In genomic region chr2:219228745-219229374, GRCh38 we compare ENCODE assay signal across 8 cellular contexts. TPM values are rescaled to one million over a fixed set of nuclear protein-coding genes. Genes with fewer than 3 reads are reported as not detected.
DNase-seq lines count a peak whose midpoint lies in the region; ATAC-seq and TF ChIP-seq lines count a peak whose summit lies in the region.

No MANE protein-coding gene starts in this region.

- H3K9me3 ChIP-seq in T-helper 17 cell (ENCODE audit: control insufficient read depth, low read length, poor library complexity, severe bottlenecking) = no peaks in the 10 kb centered on the region

- H3K36me3 Mint-ChIP-seq in T-helper 2 cell treated with Interferon-gamma antibody and Interleukin-4, amounts not matched to agents 5 μg/mL and 100 μg/mL, for 36 hours (ENCODE audit: low read depth) = peaks cover 57% of the 10 kb centered on the region
- peaks cover 6% of the 10 kb centered on the region for H3K36me3 Mint-ChIP-seq in T-helper 17 cell (ENCODE audit: low read depth)
- H3K36me3 Mint-ChIP-seq in glutamatergic neuron (ENCODE audit: unreplicated experiment) = no peaks in the 10 kb centered on the region

- no peaks in the 10 kb centered on the region for H3K27me3 ChIP-seq in rectal smooth muscle tissue (ENCODE audit: control insufficient read depth, insufficient read depth, low read length)

- H3K4me3 ChIP-seq in rectal smooth muscle tissue (ENCODE audit: low read length) = peak overlapping the region; percentile 90

- no peak for DNase-seq in T-helper 2 cell treated with Interferon-gamma antibody and Interleukin-4, amounts not matched to agents 5 μg/mL and 100 μg/mL, for 36 hours (ENCODE audit: low spot score)
- DNase-seq in T-helper 2 cell = no peak
- no peak for DNase-seq in T-helper 17 cell
- DNase-seq in glutamatergic neuron = peak; percentile 24
- no peak for DNase-seq in midbrain (lab: John Stamatoyannopoulos, UW)
- no peak for DNase-seq in NCI-H2227 treated with DMSO at 0.1 percent for 48 hours (lab: John Stamatoyannopoulos, UW)

- peaks cover 16% of the 10 kb centered on the region for H3K4me1 ChIP-seq in rectal smooth muscle tissue (ENCODE audit: control insufficient read depth, insufficient read depth, low read length)

- ATAC-seq in HG02943 (IDR thresholded peaks at IDR 0.05; ENCODE audit: low read depth, unreplicated experiment) = peak; percentile 40
- no peak for ATAC-seq in T-helper 17 cell

- H3K27ac ChIP-seq in rectal smooth muscle tissue (ENCODE audit: low read depth, low read length) = peak overlapping the region; percentile 94

- H3K4me3 Mint-ChIP-seq in T-helper 2 cell treated with Interferon-gamma antibody and Interleukin-4, amounts not matched to agents 5 μg/mL and 100 μg/mL, for 36 hours = peak overlapping the region; percentile 90
- H3K4me3 Mint-ChIP-seq in T-helper 17 cell = peak overlapping the region; percentile 99
- H3K4me3 Mint-ChIP-seq in glutamatergic neuron (ENCODE audit: unreplicated experiment) = peak overlapping the region; percentile 86

- H3K27ac Mint-ChIP-seq in T-helper 2 cell treated with Interferon-gamma antibody and Interleukin-4, amounts not matched to agents 5 μg/mL and 100 μg/mL, for 36 hours = peak overlapping the region; percentile 71
- peak overlapping the region; percentile 97 for H3K27ac Mint-ChIP-seq in T-helper 17 cell
- H3K27ac Mint-ChIP-seq in glutamatergic neuron (ENCODE audit: unreplicated experiment) = no peak overlapping the region

- H3K27me3 Mint-ChIP-seq in T-helper 2 cell treated with Interferon-gamma antibody and Interleukin-4, amounts not matched to agents 5 μg/mL and 100 μg/mL, for 36 hours (ENCODE audit: low read depth) = no peaks in the 10 kb centered on the region
- H3K27me3 Mint-ChIP-seq in T-helper 17 cell (no peaks in the 10 kb centered on the region), glutamatergic neuron (ENCODE audit: unreplicated experiment) (peaks cover 5% of the 10 kb centered on the region)

- peaks cover 36% of the 10 kb centered on the region for H3K36me3 ChIP-seq in rectal smooth muscle tissue (ENCODE audit: control insufficient read depth, insufficient read depth, low read length)

- TF ChIP-seq CTCF in glutamatergic neuron (IDR thresholded peaks at IDR 0.05; ENCODE audit: partially characterized antibody, unreplicated experiment) = no peak

- peaks cover 37% of the 10 kb centered on the region for H3K4me1 Mint-ChIP-seq in T-helper 2 cell treated with Interferon-gamma antibody and Interleukin-4, amounts not matched to agents 5 μg/mL and 100 μg/mL, for 36 hours (ENCODE audit: low read depth)
- H3K4me1 Mint-ChIP-seq in T-helper 17 cell (peaks cover 33% of the 10 kb centered on the region), glutamatergic neuron (ENCODE audit: low read depth, unreplicated experiment) (peaks cover 15% of the 10 kb centered on the region)

- H3K9ac ChIP-seq in rectal smooth muscle tissue (ENCODE audit: low read length) = peak overlapping the region; percentile 98

- no peaks in the 10 kb centered on the region for H3K9me3 Mint-ChIP-seq in T-helper 2 cell treated with Interferon-gamma antibody and Interleukin-4, amounts not matched to agents 5 μg/mL and 100 μg/mL, for 36 hours
- H3K9me3 Mint-ChIP-seq in glutamatergic neuron (ENCODE audit: unreplicated experiment) = peaks cover 6% of the 10 kb centered on the region

RNA-seq across cellular contexts. Expression of gene ATG9A, which starts 0.6 kb away (rescaled TPM):
- total RNA-seq in T-helper 17 cell (10 to 100 TPM; 42.4 to 72.1 TPM), glutamatergic neuron (ENCODE audit: unreplicated experiment) (80.4 TPM)

RNA-seq across cellular contexts. Expression of gene ANKZF1, which starts 0.7 kb away (rescaled TPM):
- 10 to 100 TPM; 92.5 to 93.5 TPM for total RNA-seq in T-helper 17 cell
- total RNA-seq in glutamatergic neuron (ENCODE audit: unreplicated experiment) = 95.8 TPM

RNA-seq across cellular contexts. Expression of gene ABCB6, which starts 10.1 kb away (rescaled TPM):
- total RNA-seq in T-helper 17 cell (1 to 10 TPM; 2.6 to 6.6 TPM), glutamatergic neuron (ENCODE audit: unreplicated experiment) (49.4 TPM)

RNA-seq across cellular contexts. Expression of gene GLB1L, which starts 16.4 kb away (rescaled TPM):
- 1 to 10 TPM in 1 of 2 donors, under 1 TPM in 1; 0.94 to 3.1 TPM for total RNA-seq in T-helper 17 cell
- total RNA-seq in glutamatergic neuron (ENCODE audit: unreplicated experiment) = 6.2 TPM

RNA-seq across cellular contexts. Expression of gene STK16, which starts 16.4 kb away (rescaled TPM):
- 10 to 100 TPM; 11.9 to 17.2 TPM for total RNA-seq in T-helper 17 cell
- 32.2 TPM for total RNA-seq in glutamatergic neuron (ENCODE audit: unreplicated experiment)
